In the genomic region with DNA sequence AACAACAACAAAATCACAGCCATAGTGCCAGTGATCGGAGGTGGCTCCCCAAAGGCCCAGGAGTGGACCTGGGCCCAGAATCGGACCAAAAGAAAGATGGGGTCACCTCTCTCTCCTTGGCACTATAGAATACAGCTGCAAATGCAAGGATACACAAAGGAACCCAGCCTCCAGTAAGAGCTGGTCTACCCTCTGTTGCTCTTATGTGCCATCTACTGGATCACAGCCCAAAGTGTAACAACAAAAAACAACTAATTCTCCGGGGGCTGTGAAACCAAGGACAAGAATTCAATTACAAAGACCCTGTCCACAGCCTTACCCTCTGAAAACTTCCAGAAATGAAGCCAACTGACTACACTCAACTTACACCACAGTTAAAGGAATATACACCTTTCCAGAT, we compare ENCODE assay signal across 17 cellular contexts. TPM values are rescaled to one million over a fixed set of nuclear protein-coding genes. Genes with fewer than 3 reads are reported as not detected.
DNase-seq lines count a peak whose midpoint lies in the region; ATAC-seq and TF ChIP-seq lines count a peak whose summit lies in the region.
"Had no signal": no experiment of that assay in that cellular context is flagged by ENCODE, and none has a peak within 500 bp of the region (broad histone marks: within the 10 kb centered on the region; RNA-seq: fewer than 3 reads in every experiment).

No MANE protein-coding gene starts in this region.

- ATAC-seq in HG02623 (IDR thresholded peaks at IDR 0.05; ENCODE audit: unreplicated experiment) (no peak), GM18909 (IDR thresholded peaks at IDR 0.05; ENCODE audit: poor library complexity, unreplicated experiment) (no peak)
- ATAC-seq in activated CD4-positive, alpha-beta T cell treated with anti-CD3 and anti-CD28 coated beads for 36 hours, result no peak

- peak; percentile 1 for DNase-seq in NCI-H2171 treated with DMSO at 0.1 percent for 48 hours (lab: John Stamatoyannopoulos, UW)
- no peak for DNase-seq in NCI-H2171 (lab: John Stamatoyannopoulos, UW)
- peak; percentile 24 for DNase-seq in NB4 (ENCODE audit: low read depth)
- DNase-seq in cardiac fibroblast (ENCODE audit: low read depth in 2 of 2), result no peak
- no peak for DNase-seq in neuronal stem cell (ENCODE audit: low spot score)
- DNase-seq in activated CD4-positive, alpha-beta T cell treated with anti-CD3 and anti-CD28 coated beads for 36 hours, result no peak
- DNase-seq: activated CD4-positive, alpha-beta T cell treated with anti-CD3 and anti-CD28 coated beads for 1 hour; DMS79 treated with DMSO at 0.1 percent for 48 hours; glutamatergic neuron; Karpas-422; NCI-H446; nucleus accumbens had no signal

- H2AK5ac ChIP-seq in neuronal stem cell (ENCODE audit: low read depth, low read length), result no peak overlapping the region

- no peak overlapping the region for H2BK15ac ChIP-seq in neuronal stem cell (ENCODE audit: low read length)

- no peak overlapping the region for H3K9ac ChIP-seq in neuronal stem cell (ENCODE audit: low read depth, low read length, poor library complexity)

- H3K23ac ChIP-seq in neuronal stem cell (ENCODE audit: low read depth, low read length, poor library complexity), result no peak overlapping the region

- H3K27me3 ChIP-seq in neuronal stem cell (ENCODE audit: control insufficient read depth in 3 of 3, insufficient read depth in 3 of 3, low read depth in 1 of 3, low read length in 3 of 3), result no peaks in the 10 kb centered on the region

- H3K4me3 Mint-ChIP-seq in activated CD4-positive, alpha-beta T cell treated with anti-CD3 and anti-CD28 coated beads for 36 hours, result no peak overlapping the region

- H3K18ac ChIP-seq in neuronal stem cell (ENCODE audit: low read length), result peak overlapping the region; percentile 56

- peak; percentile 22 for TF ChIP-seq CTCF in NB4 (IDR thresholded peaks at IDR 0.05; ENCODE audit: low read depth, low read length)
- peak; percentile 7 for TF ChIP-seq CTCF in cardiac fibroblast (IDR thresholded peaks at IDR 0.05; ENCODE audit: low read depth, low read length)

- CTCF ChIA-PET in activated CD4-positive, alpha-beta T cell treated with anti-CD3 and anti-CD28 coated beads for 36 hours (lab: Charles Lee), result no interaction called here

- no peak overlapping the region for H3K27ac ChIP-seq in neuronal stem cell (replicated peaks; ENCODE audit: low read length)
- H3K27ac ChIP-seq: SK-N-MC had no signal

- TF ChIP-seq POLR2A in NB4 (IDR thresholded peaks at IDR 0.05; ENCODE audit: extremely low read depth, insufficient read length), result no peak

- H3K4me3 ChIP-seq in NB4 (ENCODE audit: low read depth, low read length) (no peak overlapping the region), cardiac fibroblast (replicated peaks in 1 of 2; ENCODE audit: low read depth in 2 of 2, low read length in 2 of 2) (no peak overlapping the region), neuronal stem cell (ENCODE audit: low read length in 2 of 2) (no peak overlapping the region)
- H3K4me3 ChIP-seq: SK-N-MC had no signal

- no peaks in the 10 kb centered on the region for H3K4me1 ChIP-seq in neuronal stem cell (ENCODE audit: control insufficient read depth in 2 of 2, insufficient read depth in 1 of 2, low read depth in 1 of 2, low read length in 2 of 2)

- no peaks in the 10 kb centered on the region for H3K36me3 Mint-ChIP-seq in activated CD4-positive, alpha-beta T cell treated with anti-CD3 and anti-CD28 coated beads for 36 hours (ENCODE audit: low read depth)

- H3K9me3 ChIP-seq in neuronal stem cell (replicated peaks in 1 of 2; ENCODE audit: control insufficient read depth in 2 of 2, insufficient read depth in 1 of 2, low read depth in 1 of 2, low read length in 2 of 2), result no peaks in the 10 kb centered on the region

- H3K4me2 ChIP-seq in neuronal stem cell (ENCODE audit: insufficient read depth, low read length, poor library complexity, severe bottlenecking), result no peak overlapping the region

- H2BK120ac ChIP-seq in neuronal stem cell (ENCODE audit: low read depth, low read length), result no peak overlapping the region

- no peaks in the 10 kb centered on the region for H3K36me3 ChIP-seq in neuronal stem cell (replicated peaks in 1 of 2; ENCODE audit: control insufficient read depth in 2 of 2, insufficient read depth in 2 of 2, low read length in 2 of 2)

- intact Hi-C loops in activated CD4-positive, alpha-beta T cell treated with anti-CD3 and anti-CD28 coated beads for 36 hours (cut with DNase I, micrococcal nuclease), result no loop called here

- H2AFZ ChIP-seq in neuronal stem cell (ENCODE audit: low read length), result no peak overlapping the region

- H3K9me3 Mint-ChIP-seq in activated CD4-positive, alpha-beta T cell treated with anti-CD3 and anti-CD28 coated beads for 36 hours (ENCODE audit: low read depth), result peaks cover 4% of the 10 kb centered on the region

- no peak overlapping the region for H4K91ac ChIP-seq in neuronal stem cell (ENCODE audit: low read depth, low read length, poor library complexity)

- peaks cover 2% of the 10 kb centered on the region for H3K27me3 Mint-ChIP-seq in activated CD4-positive, alpha-beta T cell treated with anti-CD3 and anti-CD28 coated beads for 36 hours

- no CpG with 5 or more reads among the region's 3 CpGs for WGBS in neuronal stem cell (ENCODE audit: extremely low coverage in 2 of 2, insufficient read length in 2 of 2, insufficient replicate concordance in 1 of 2), 2 donors

- no peak overlapping the region for H3K14ac ChIP-seq in neuronal stem cell (ENCODE audit: low read length)

- no peaks in the 10 kb centered on the region for H3K79me1 ChIP-seq in neuronal stem cell (ENCODE audit: low read depth, low read length)

- no peak overlapping the region for H2BK12ac ChIP-seq in neuronal stem cell (ENCODE audit: low read length)

- no peak overlapping the region for H3K27ac Mint-ChIP-seq in activated CD4-positive, alpha-beta T cell treated with anti-CD3 and anti-CD28 coated beads for 36 hours

- H3K4me1 Mint-ChIP-seq in activated CD4-positive, alpha-beta T cell treated with anti-CD3 and anti-CD28 coated beads for 36 hours, result no peaks in the 10 kb centered on the region

- no peak overlapping the region for H3K4ac ChIP-seq in neuronal stem cell (ENCODE audit: low read length)

- POLR2A ChIA-PET in activated CD4-positive, alpha-beta T cell treated with anti-CD3 and anti-CD28 coated beads for 36 hours (lab: Charles Lee), result no interaction called here

- H2BK5ac ChIP-seq in neuronal stem cell (ENCODE audit: low read length), result no peak overlapping the region

- H4K8ac ChIP-seq in neuronal stem cell (ENCODE audit: low read depth, low read length), result no peak overlapping the region

RNA-seq across cellular contexts. Expression of a gene that starts 21.6 kb away (rescaled TPM):
- not detected for polyA plus RNA-seq in neuronal stem cell (2013, experiment 1 of 2)
- not detected for polyA plus RNA-seq in neuronal stem cell (2013, experiment 2 of 2)
- total RNA-seq in activated CD4-positive, alpha-beta T cell treated with anti-CD3 and anti-CD28 coated beads for 36 hours, result not detected
- total RNA-seq: astrocyte, lower leg skin had no signal

RNA-seq across cellular contexts. Expression of a gene that starts 35.9 kb away (rescaled TPM):
- polyA plus RNA-seq in neuronal stem cell (2013, experiment 1 of 2), result not detected
- not detected for polyA plus RNA-seq in neuronal stem cell (2013, experiment 2 of 2)
- total RNA-seq in activated CD4-positive, alpha-beta T cell treated with anti-CD3 and anti-CD28 coated beads for 36 hours, result not detected
- total RNA-seq: astrocyte, lower leg skin had no signal

RNA-seq across cellular contexts. Expression of a gene that starts 36.9 kb away (rescaled TPM):
- polyA plus RNA-seq in neuronal stem cell (2013, experiment 1 of 2), result not detected
- polyA plus RNA-seq in neuronal stem cell (2013, experiment 2 of 2), result not detected
- not detected for total RNA-seq in activated CD4-positive, alpha-beta T cell treated with anti-CD3 and anti-CD28 coated beads for 36 hours
- total RNA-seq: astrocyte, lower leg skin had no signal

RNA-seq across cellular contexts. Expression of a gene that starts 42.2 kb away (rescaled TPM):
- polyA plus RNA-seq in neuronal stem cell (2013, experiment 1 of 2), result not detected
- polyA plus RNA-seq in neuronal stem cell (2013, experiment 2 of 2), result not detected
- total RNA-seq in activated CD4-positive, alpha-beta T cell treated with anti-CD3 and anti-CD28 coated beads for 36 hours, result not detected
- total RNA-seq: astrocyte, lower leg skin had no signal

Comparison
In these comparisons a context has a peak if more than half of its experiments do, and no peak if none do; other contexts are left out.
1. DNase-seq: peak in NCI-H2171 treated with DMSO at 0.1 percent for 48 hours (single experiment) and NB4 (single experiment); none in NCI-H2171 (single experiment), cardiac fibroblast (0 of 2), neuronal stem cell (single experiment) and activated CD4-positive, alpha-beta T cell treated with anti-CD3 and anti-CD28 coated beads for 36 hours (single experiment).